ENCODE assay signal across 22 cellular contexts in the genomic region with DNA sequence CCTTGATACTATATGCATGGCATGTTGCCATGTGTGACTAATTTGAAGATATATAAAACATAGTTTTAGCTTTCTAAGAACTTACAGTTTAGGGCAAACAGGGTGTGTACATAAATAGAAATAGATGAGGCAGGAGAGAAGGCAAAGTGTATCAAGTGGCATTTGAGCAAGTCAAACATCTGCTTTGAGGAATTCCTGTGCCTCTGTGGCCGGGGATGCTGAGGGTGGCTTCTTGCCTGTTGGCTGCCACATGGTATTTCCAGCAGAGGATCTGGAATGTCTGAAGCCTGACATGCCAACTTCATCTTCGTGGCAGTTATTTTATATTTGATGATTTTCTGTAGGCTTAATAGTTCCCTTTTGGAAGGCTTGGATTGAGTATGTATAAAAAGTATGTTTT. TPM values are rescaled to one million over a fixed set of nuclear protein-coding genes. Genes with fewer than 3 reads are reported as not detected.
"Had no signal": no experiment of that assay in that cellular context is flagged by ENCODE, and none has a peak within 500 bp of the region (broad histone marks: within the 10 kb centered on the region; RNA-seq: fewer than 3 reads in every experiment).

No MANE protein-coding gene starts in this region.

- DNase-seq: Karpas-422, KG1, MG63, NCI-H1092, NCI-H1105 treated with DMSO at 0.1 percent for 48 hours, NCI-H1436, NCI-H187, NCI-H2029, NCI-H2081 treated with DMSO at 0.1 percent for 48 hours, NCI-H2171, NCI-H226, NCI-H446, NCI-H510A, NCI-H524 treated with DMSO at 0.1 percent for 48 hours, NCI-H69, NCI-H774, SHP77, SK-N-SH had no signal

- H3K27ac ChIP-seq: RWPE1 had no signal

- H3K9ac ChIP-seq: SK-N-SH had no signal

- ATAC-seq: Panc1 had no signal

- H3K9me2 ChIP-seq: SK-N-SH had no signal

- H3K9me3 ChIP-seq: MG63, SK-N-SH had no signal

- H3K27me3 ChIP-seq: MG63 had no signal

- H3K4me2 ChIP-seq: SK-N-SH had no signal

- H3K4me3 ChIP-seq: MG63 had no signal

RNA-seq across cellular contexts. Expression of a gene that starts 19.8 kb away (rescaled TPM):
- polyA plus RNA-seq: SK-N-SH had no signal

RNA-seq across cellular contexts. Expression of a gene that starts 36.0 kb away (rescaled TPM):
- total RNA-seq: HT-29, SK-MEL-5 had no signal
- polyA plus RNA-seq: SK-N-SH had no signal
